Comparison of ENCODE assay signal across 20 cellular contexts in genomic region chr5:72296251-72296650, GRCh38. TPM values are rescaled to one million over a fixed set of nuclear protein-coding genes. Genes with fewer than 3 reads are reported as not detected.
DNase-seq lines count a peak whose midpoint lies in the region; ATAC-seq and TF ChIP-seq lines count a peak whose summit lies in the region.
"Had no signal": no experiment of that assay in that cellular context is flagged by ENCODE, and none has a peak within 500 bp of the region (broad histone marks: within the 10 kb centered on the region; RNA-seq: fewer than 3 reads in every experiment).

No MANE protein-coding gene starts in this region.

- no peaks in the 10 kb centered on the region for H3K27me3 Mint-ChIP-seq in activated T-helper 17 cell treated with anti-CD3 and anti-CD28 coated beads, Interleukin-2, amount 50 U/mL, for 72 hours
- no peaks in the 10 kb centered on the region for H3K27me3 Mint-ChIP-seq in activated CD4-positive, alpha-beta T cell treated with anti-CD3 and anti-CD28 coated beads, Interleukin-2, amount 10 ng/mL, durations not matched to agents 24 days and 14 days

- H3K36me3 Mint-ChIP-seq in activated T-helper 17 cell treated with anti-CD3 and anti-CD28 coated beads, Interleukin-2, amount 50 U/mL, for 72 hours (ENCODE audit: low read depth) = peaks cover 89% of the 10 kb centered on the region
- peaks cover 32% of the 10 kb centered on the region for H3K36me3 Mint-ChIP-seq in activated CD4-positive, alpha-beta T cell treated with anti-CD3 and anti-CD28 coated beads, Interleukin-2, amount 10 ng/mL, durations not matched to agents 24 days and 14 days (ENCODE audit: low read depth)

- H3K4me1 Mint-ChIP-seq in activated T-helper 17 cell treated with anti-CD3 and anti-CD28 coated beads, Interleukin-2, amount 50 U/mL, for 72 hours = peaks cover 7% of the 10 kb centered on the region
- peaks cover 9% of the 10 kb centered on the region for H3K4me1 Mint-ChIP-seq in activated CD4-positive, alpha-beta T cell treated with anti-CD3 and anti-CD28 coated beads, Interleukin-2, amount 10 ng/mL, durations not matched to agents 24 days and 14 days

- H3K4me3 ChIP-seq in GM12865 (ENCODE audit: low read depth, low read length) = peak overlapping the region; percentile 53
- H3K4me3 ChIP-seq: adrenal gland, heart left ventricle, uterus had no signal

- TF ChIP-seq CTCF in 22Rv1 (IDR thresholded peaks at IDR 0.05) (no peak), GM12865 (IDR thresholded peaks at IDR 0.05; ENCODE audit: insufficient read depth, low read depth, low read length, missing control alignments) (no peak)

- H3K9me3 Mint-ChIP-seq in activated T-helper 17 cell treated with anti-CD3 and anti-CD28 coated beads, Interleukin-2, amount 50 U/mL, for 72 hours = no peaks in the 10 kb centered on the region
- H3K9me3 Mint-ChIP-seq in activated CD4-positive, alpha-beta T cell treated with anti-CD3 and anti-CD28 coated beads, Interleukin-2, amount 10 ng/mL, durations not matched to agents 24 days and 14 days = no peaks in the 10 kb centered on the region
- H3K9me3 Mint-ChIP-seq: natural killer cell had no signal

- no peak for ATAC-seq in activated T-helper 17 cell treated with anti-CD3 and anti-CD28 coated beads, Interleukin-2, amount 50 U/mL, for 72 hours (replicated peaks)
- ATAC-seq in left colon = no peak
- ATAC-seq: HCT116, heart left ventricle, left lobe of liver, natural killer cell had no signal

- H3K4me3 Mint-ChIP-seq in activated T-helper 17 cell treated with anti-CD3 and anti-CD28 coated beads, Interleukin-2, amount 50 U/mL, for 72 hours = no peak overlapping the region
- H3K4me3 Mint-ChIP-seq in activated CD4-positive, alpha-beta T cell treated with anti-CD3 and anti-CD28 coated beads, Interleukin-2, amount 10 ng/mL, durations not matched to agents 24 days and 14 days = no peak overlapping the region
- H3K4me3 Mint-ChIP-seq: natural killer cell had no signal

- peak overlapping the region; percentile 54 for H3K27ac Mint-ChIP-seq in activated T-helper 17 cell treated with anti-CD3 and anti-CD28 coated beads, Interleukin-2, amount 50 U/mL, for 72 hours
- H3K27ac Mint-ChIP-seq in activated CD4-positive, alpha-beta T cell treated with anti-CD3 and anti-CD28 coated beads, Interleukin-2, amount 10 ng/mL, durations not matched to agents 24 days and 14 days = no peak overlapping the region
- H3K27ac Mint-ChIP-seq: natural killer cell had no signal

- H3K27ac ChIP-seq in 22Rv1 = 0 out of 2 replicates have a peak overlapping the region, but pooled peaks have one; percentile 11
- H3K27ac ChIP-seq: adrenal gland, C4-2B, heart left ventricle, uterus had no signal

- no peak for DNase-seq in GM12865 (ENCODE audit: low read depth)
- DNase-seq in NCI-H2171 (lab: John Stamatoyannopoulos, UW) = peak; percentile 75
- DNase-seq in Kasumi-1 (lab: John Stamatoyannopoulos, UW) = no peak
- no peak for DNase-seq in activated CD4-positive, alpha-beta T cell treated with anti-CD3 and anti-CD28 coated beads, Interleukin-2, amount 10 ng/mL, durations not matched to agents 24 days and 14 days
- DNase-seq in left colon = no peak
- DNase-seq in nucleus accumbens (lab: John Stamatoyannopoulos, UW) = no peak
- DNase-seq: activated CD4-positive, alpha-beta T cell treated with anti-CD3 and anti-CD28 coated beads for 48 hours; activated gamma-delta T cell treated with Interleukin-2 at 50 U/mL for 16 hours; adrenal gland; dermis blood vessel endothelial cell; heart left ventricle; natural killer cell; NCI-H1436; posterior cingulate gyrus; uterus had no signal

- intact Hi-C loops in activated CD4-positive, alpha-beta T cell treated with anti-CD3 and anti-CD28 coated beads, Interleukin-2, amount 10 ng/mL, durations not matched to agents 24 days and 14 days (cut with micrococcal nuclease) = no loop called here
- intact Hi-C loops in left colon (cut with DNase I, micrococcal nuclease) = no loop called here

RNA-seq across cellular contexts. Expression of gene MRPS27, which starts 23.8 kb away (rescaled TPM):
- 10 to 100 TPM; 71.2 to 88.3 TPM for total RNA-seq in activated T-helper 17 cell treated with anti-CD3 and anti-CD28 coated beads, Interleukin-2, amount 50 U/mL, for 72 hours
- total RNA-seq in activated CD4-positive, alpha-beta T cell treated with anti-CD3 and anti-CD28 coated beads, Interleukin-2, amount 10 ng/mL, durations not matched to agents 24 days and 14 days = 96.5 and 98.7 TPM in 2 replicates
- 10 to 100 TPM; 35.6 to 40.6 TPM for total RNA-seq in left colon

RNA-seq across cellular contexts. Expression of gene PTCD2, which starts 23.9 kb away (rescaled TPM):
- 10 to 100 TPM in 1 of 2 donors, 1 to 10 TPM in 1; 9.1 to 14.8 TPM for total RNA-seq in activated T-helper 17 cell treated with anti-CD3 and anti-CD28 coated beads, Interleukin-2, amount 50 U/mL, for 72 hours
- 13.6 and 15.1 TPM in 2 replicates for total RNA-seq in activated CD4-positive, alpha-beta T cell treated with anti-CD3 and anti-CD28 coated beads, Interleukin-2, amount 10 ng/mL, durations not matched to agents 24 days and 14 days
- 1 to 10 TPM; 4.3 to 5.7 TPM for total RNA-seq in left colon
